In the genomic region with DNA sequence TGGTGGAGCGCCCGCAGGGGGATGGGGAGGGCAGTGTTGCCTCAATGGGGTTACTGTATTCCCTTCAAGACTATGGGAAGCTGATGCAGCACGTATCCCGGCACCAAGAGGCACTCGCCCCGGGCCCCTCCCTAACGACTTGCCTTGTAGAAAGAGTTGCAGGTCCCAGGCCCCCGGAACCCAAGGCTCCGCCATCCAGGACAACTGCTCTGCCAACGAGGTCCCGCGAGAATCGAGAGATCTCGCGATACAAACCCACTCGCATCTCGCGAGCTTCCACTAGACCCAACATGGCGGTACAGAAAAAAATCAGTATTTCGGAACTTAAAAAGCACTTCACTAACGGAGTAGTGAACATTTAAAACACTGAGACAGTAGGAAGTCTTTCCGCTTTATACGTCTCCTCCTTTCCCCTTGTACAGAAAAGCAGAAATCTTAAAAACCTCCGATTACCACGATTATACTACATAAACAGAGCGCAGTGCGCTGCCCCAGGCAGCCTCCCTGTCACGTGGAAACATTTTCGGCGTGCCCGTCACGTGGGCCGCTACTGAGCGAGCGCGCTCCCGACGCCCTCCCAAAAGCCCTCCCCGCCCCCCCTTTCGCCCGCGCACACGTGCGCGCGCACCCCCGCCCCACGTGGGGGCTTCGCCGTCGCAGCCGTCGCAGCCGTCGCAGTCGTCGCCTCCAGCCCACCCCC, we compare ENCODE assay signal across 8 cellular contexts. TPM values are rescaled to one million over a fixed set of nuclear protein-coding genes. Genes with fewer than 3 reads are reported as not detected.
DNase-seq lines count a peak whose midpoint lies in the region; ATAC-seq lines count a peak whose summit lies in the region.

A gene (minus strand): TSS at position 217 of the 700 bp plus-strand sequence. CDS start 49,304 bp downstream, outside the sequence.

- POLR2A ChIA-PET in CD8-positive, alpha-beta memory T cell (lab: Charles Lee): interaction anchor here (0.6 to 2.0 kb wide), 5 partner anchors 15 to 323 kb away, joined by 3 to 20 read pairs (median 12); a partner anchor contains a TSS

- peak; percentile 91 to 97 (median 95) for DNase-seq in CD8-positive, alpha-beta memory T cell
- DNase-seq in HS-27A (ENCODE audit: low read depth) (peak; percentile 99), NK-92 (lab: John Stamatoyannopoulos, UW; ENCODE audit: unreplicated experiment) (peak; percentile 58), medulla oblongata (ENCODE audit: extremely low spot score) (peak; percentile 96)
- DNase-seq in activated CD8-positive, alpha-beta memory T cell treated with anti-CD3 and anti-CD28 coated beads for 24 hours: peak; percentile 95
- peak; percentile 82 to 93 (median 89) for DNase-seq in effector memory CD4-positive, alpha-beta T cell
- DNase-seq in stimulated activated CD8-positive, alpha-beta memory T cell treated with anti-CD3 and anti-CD28 coated beads, Interleukin-12 subunit alpha, Interleukin-12 subunit beta, amount 100 ng/mL, for 1 hour (ENCODE audit: low read depth): peak; percentile 85

- no peaks in the 10 kb centered on the region for H3K9me3 ChIP-seq in CD8-positive, alpha-beta memory T cell (ENCODE audit: low read length)
- H3K9me3 ChIP-seq in effector memory CD4-positive, alpha-beta T cell (ENCODE audit: control insufficient read depth, low read length): no peaks in the 10 kb centered on the region

- CTCF ChIA-PET in CD8-positive, alpha-beta memory T cell (lab: Charles Lee): interaction anchor here (0.6 to 2.0 kb wide), 15 partner anchors 9 to 432 kb away, joined by 3 to 9 read pairs (median 3); a partner anchor contains a TSS

- H3K27ac Mint-ChIP-seq in CD8-positive, alpha-beta memory T cell: peak within 1 kb of the TSS; percentile 93 to 98 (median 97)

- H3K4me1 ChIP-seq in CD8-positive, alpha-beta memory T cell (ENCODE audit: insufficient read depth, low read length): peaks cover 31% of the 10 kb centered on the region
- H3K4me1 ChIP-seq in effector memory CD4-positive, alpha-beta T cell (ENCODE audit: control insufficient read depth, insufficient read depth, low read length, poor library complexity, severe bottlenecking): peaks cover 10% of the 10 kb centered on the region

- peak within 1 kb of the TSS; percentile 89 to 98 (median 96) for H3K4me3 Mint-ChIP-seq in CD8-positive, alpha-beta memory T cell

- H3K27me3 ChIP-seq in CD8-positive, alpha-beta memory T cell (ENCODE audit: insufficient read depth, low read length, poor library complexity, severe bottlenecking): no peaks in the 10 kb centered on the region
- no peaks in the 10 kb centered on the region for H3K27me3 ChIP-seq in effector memory CD4-positive, alpha-beta T cell (replicated peaks; ENCODE audit: control insufficient read depth, insufficient read depth, low read length, poor library complexity, severe bottlenecking)

- H3K4me1 Mint-ChIP-seq in CD8-positive, alpha-beta memory T cell: peaks cover 38 to 57% (median 49%) of the 10 kb centered on the region in 3 donors

- H3K36me3 Mint-ChIP-seq in CD8-positive, alpha-beta memory T cell: peaks cover 0 to 13% (median 2%) of the 10 kb centered on the region in 3 donors

- H3K4me3 ChIP-seq in CD8-positive, alpha-beta memory T cell (ENCODE audit: low read length): peak within 1 kb of the TSS; percentile 90
- H3K4me3 ChIP-seq in effector memory CD4-positive, alpha-beta T cell (ENCODE audit: insufficient read depth, low read depth, low read length, poor library complexity, severe bottlenecking): peak within 1 kb of the TSS; percentile 77

- H3K27me3 Mint-ChIP-seq in CD8-positive, alpha-beta memory T cell: peaks cover 0 to 3% of the 10 kb centered on the region in 2 donors

- peak within 1 kb of the TSS; percentile 84 for H3K27ac ChIP-seq in CD8-positive, alpha-beta memory T cell (ENCODE audit: low read depth, low read length)
- H3K27ac ChIP-seq in effector memory CD4-positive, alpha-beta T cell (ENCODE audit: insufficient read depth, low read length, poor library complexity, severe bottlenecking): peak within 1 kb of the TSS; percentile 89

- H3K9me3 Mint-ChIP-seq in CD8-positive, alpha-beta memory T cell: no peaks in the 10 kb centered on the region

- H3K36me3 ChIP-seq in CD8-positive, alpha-beta memory T cell (ENCODE audit: insufficient read depth, low read length): no peaks in the 10 kb centered on the region
- no peaks in the 10 kb centered on the region for H3K36me3 ChIP-seq in effector memory CD4-positive, alpha-beta T cell (ENCODE audit: control insufficient read depth, insufficient read depth, low read length)

- ATAC-seq in GM19467 (IDR thresholded peaks at IDR 0.05; ENCODE audit: unreplicated experiment): peak; percentile 65

RNA-seq across cellular contexts. Expression of the gene that starts here (rescaled TPM):
- 10 to 100 TPM; 58.3 to 60.2 TPM for total RNA-seq in CD8-positive, alpha-beta memory T cell
- 42.7 TPM for polyA plus RNA-seq in CD8-positive, alpha-beta memory T cell

Comparison
In these comparisons a context has a peak if more than half of its experiments do, and no peak if none do; other contexts are left out.
1. Peak in every context shown above with its lines: DNase-seq, ATAC-seq, H3K4me3 ChIP-seq and H3K27ac ChIP-seq.